ENCODE assay signal across 8 cellular contexts in genomic region chr11:16945671-16946469, GRCh38.
DNase-seq lines count a peak whose midpoint lies in the region; ATAC-seq, FAIRE-seq and TF ChIP-seq lines count a peak whose summit lies in the region.

No MANE protein-coding gene starts in this region.

- CTCF ChIA-PET in PC-3 (lab: Charles Lee), result interaction anchor here (0.6 to 2.1 kb wide), 4 partner anchors 115 to 257 kb away, joined by 3 to 14 read pairs (median 4); no protein-coding TSS in a partner anchor
- CTCF ChIA-PET in GM12878 (lab: Yijun Ruan, JAX), result interaction anchor here (0.6 to 5.4 kb wide), 23 partner anchors 9 to 582 kb away, joined by 3 to 82 read pairs (median 4); no protein-coding TSS in a partner anchor

- 5% methylated on average over 9 of the region's 9 CpGs for whole genome bisulfite sequencing in GM12878 (ENCODE audit: insufficient coverage, insufficient replicate concordance, low lambda C conversion rate, missing lambda C conversion rate)

- H3K27ac ChIP-seq in HL-60 (replicated peaks), result no peak overlapping the region
- no peak overlapping the region for H3K27ac ChIP-seq in PC-3 (ENCODE audit: low read length)
- peak overlapping the region; percentile 64 for H3K27ac ChIP-seq in GM12878 (ENCODE audit: control insufficient read depth, insufficient read depth)

- H3K4me3 ChIP-seq in HL-60 (replicated peaks; ENCODE audit: insufficient read depth, low read length) (no peak overlapping the region), PC-3 (ENCODE audit: low read length) (no peak overlapping the region), GM12878 (peak overlapping the region; percentile 39; the same call in 1 of the 2 replicates)

- H3K4me1 ChIP-seq in PC-3 (ENCODE audit: insufficient read depth, low read length) (no peaks in the 10 kb centered on the region), GM12878 (ENCODE audit: control insufficient read depth, insufficient read depth, low read length) (peaks cover 12% of the 10 kb centered on the region)

- TF ChIP-seq CTCF in HL-60 (IDR thresholded peaks at IDR 0.05; ENCODE audit: insufficient read depth, low read length) (peak; percentile 42), PC-3 (conservative IDR thresholded peaks at IDR 0.05; ENCODE audit: low read depth, low read length) (peak; percentile 88), GM12878 (IDR thresholded peaks at IDR 0.05 in 2 of 3, conservative IDR thresholded peaks at IDR 0.05 in 1 of 3; ENCODE audit: control insufficient read depth in 2 of 3, extremely low read depth in 1 of 3, insufficient read depth in 1 of 3, low read depth in 3 of 3, low read length in 3 of 3) (peak; percentile 86 to 89 (median 88))

- POLR2A ChIA-PET in PC-3 (lab: Charles Lee; ENCODE audit: unreplicated experiment) (no interaction called here), GM12878 (lab: Charles Lee) (interaction anchor here (0.6 kb wide), 1 partner anchor 432 kb away, joined by 3 read pairs; no protein-coding TSS in a partner anchor)

- H3K79me2 ChIP-seq in PC-3 (ENCODE audit: low read length) (no peaks in the 10 kb centered on the region), GM12878 (ENCODE audit: control insufficient read depth, insufficient read depth, low read length) (no peaks in the 10 kb centered on the region)

- peak; percentile 25 to 33 for DNase-seq in SHP77 (lab: John Stamatoyannopoulos, UW)
- DNase-seq in SHP77 treated with DMSO at 0.1 percent for 48 hours (lab: John Stamatoyannopoulos, UW), result no peak
- DNase-seq in HL-60 (ENCODE audit: low read depth in 1 of 2, low spot score in 1 of 2), result peak; percentile 34 to 75
- peak; percentile 78 for DNase-seq in PC-3
- DNase-seq in GM12878 (ENCODE audit: low read depth, low spot score), result peak; percentile 61
- DNase-seq in iPS-NIHi11 (ENCODE audit: low spot score), result peak; percentile 50
- DNase-seq in stimulated activated CD4-positive, alpha-beta T cell treated with anti-CD3 and anti-CD28 coated beads, Interleukin-12 subunit alpha, Interleukin-12 subunit beta, amount 100 ng/mL, for 4 hours, result peak; percentile 18

- H3K9ac ChIP-seq in PC-3 (ENCODE audit: low read length) (no peak overlapping the region), GM12878 (ENCODE audit: control insufficient read depth, insufficient read depth, low read length) (peak overlapping the region; percentile 46; the same call in 1 of the 2 replicates)

- peak; percentile 76 for ATAC-seq in GM21526 (IDR thresholded peaks at IDR 0.05; ENCODE audit: low FRiP score, unreplicated experiment)
- ATAC-seq in PC-3, result peak; percentile 99
- peak; percentile 92 for ATAC-seq in GM12878

- H3K4me2 ChIP-seq in PC-3 (ENCODE audit: low read length), result no peak overlapping the region
- H3K4me2 ChIP-seq in GM12878 (ENCODE audit: control insufficient read depth, insufficient read depth), result peak overlapping the region; percentile 77

- no peaks in the 10 kb centered on the region for H3K9me2 ChIP-seq in PC-3 (replicated peaks; ENCODE audit: low read length)

- no peak for TF ChIP-seq POLR2A in GM12878 (IDR thresholded peaks at IDR 0.05; ENCODE audit: low read depth, low read length)

- TF ChIP-seq EP300 in GM12878 (IDR thresholded peaks at IDR 0.05; ENCODE audit: borderline replicate concordance in 1 of 2, control insufficient read depth in 1 of 2, low read depth in 2 of 2, low read length in 2 of 2), result no peak

- in situ Hi-C loops in GM12878 (cut with MboI), result loop anchor here (5.0 kb wide), 1 partner anchor 116 kb away; no protein-coding TSS in a partner anchor

- RAD21 ChIA-PET in GM12878 (lab: Charles Lee; ENCODE audit: unreplicated experiment), result interaction anchor here (0.5 to 8.6 kb wide), 20 partner anchors 9 to 1310 kb away, joined by 3 to 89 read pairs (median 4); partner anchors contain the start of gene RPS13

- no peaks in the 10 kb centered on the region for H3K27me3 ChIP-seq in HL-60 (ENCODE audit: insufficient read depth, poor library complexity, severe bottlenecking)
- H3K27me3 ChIP-seq in PC-3 (ENCODE audit: low read length), result no peaks in the 10 kb centered on the region
- H3K27me3 ChIP-seq in GM12878 (replicated peaks in 1 of 2; ENCODE audit: control insufficient read depth in 2 of 2, insufficient read depth in 2 of 2, low read length in 1 of 2), result no peaks in the 10 kb centered on the region

- H4K20me1 ChIP-seq in PC-3 (ENCODE audit: low read length) (no peaks in the 10 kb centered on the region), GM12878 (ENCODE audit: control insufficient read depth, insufficient read depth) (no peaks in the 10 kb centered on the region)

- TF ChIP-seq RAD21 in GM12878 (IDR thresholded peaks at IDR 0.05; ENCODE audit: insufficient read depth, low read depth, low read length), result peak; percentile 97

- no peak overlapping the region for H2AFZ ChIP-seq in PC-3 (ENCODE audit: low read length)
- H2AFZ ChIP-seq in GM12878 (ENCODE audit: control insufficient read depth, low read depth, low read length), result peak overlapping the region; percentile 91

- no peak for FAIRE-seq in GM12878 (lab: Jason Lieb, UNC)

- intact Hi-C loops in PC-3 (cut with micrococcal nuclease) (loop anchor here (1.0 to 10.0 kb wide), 3 partner anchors 67 to 259 kb away; partner anchors contain the start of gene PIK3C2A), GM12878 (cut with micrococcal nuclease; ENCODE audit: unreplicated experiment) (loop anchor here (1.0 to 10.0 kb wide), 6 partner anchors 41 to 556 kb away; partner anchors contain the start of genes PIK3C2A and RPS13)

- no peaks in the 10 kb centered on the region for H3F3A ChIP-seq in PC-3 (ENCODE audit: low read length, unreplicated experiment)

- SMC1A ChIA-PET in GM12878 (lab: Charles Lee; ENCODE audit: uncharacterized antibody, unreplicated experiment), result interaction anchor here (0.6 to 5.1 kb wide), 22 partner anchors 9 to 285 kb away, joined by 3 to 41 read pairs (median 5); partner anchors contain the start of gene PIK3C2A

- no TSS peak for BruUV-seq in PC-3 (replicated peaks; lab: Mats Ljungman, UMichigan)
- no TSS peak for BruUV-seq in GM12878 (replicated peaks; lab: Mats Ljungman, UMichigan)

- H3K9me3 ChIP-seq in PC-3 (ENCODE audit: low read length) (no peaks in the 10 kb centered on the region), GM12878 (replicated peaks; ENCODE audit: control insufficient read depth, insufficient read depth, low read length) (no peaks in the 10 kb centered on the region)

- H3K36me3 ChIP-seq in PC-3 (ENCODE audit: low read depth, low read length), result no peaks in the 10 kb centered on the region
- no peaks in the 10 kb centered on the region for H3K36me3 ChIP-seq in GM12878 (ENCODE audit: control insufficient read depth in 2 of 2, insufficient read depth in 2 of 2, low read length in 1 of 2)

TF ChIP-seq in GM12878, 131 proteins besides CTCF, POLR2A, EP300 and RAD21 (continues in another document):
- TF ChIP-seq ZNF274 (IDR thresholded peaks at IDR 0.05; ENCODE audit: insufficient read depth, insufficient read length) (no peak), TCF3 (IDR thresholded peaks at IDR 0.05; ENCODE audit: borderline replicate concordance, insufficient read depth, low read depth, low read length) (no peak), GABPA (IDR thresholded peaks at IDR 0.05; ENCODE audit: low read depth) (no peak), CREM (IDR thresholded peaks at IDR 0.05; ENCODE audit: low read depth) (peak; percentile 12; the same call in 1 of the 2 replicates), MLLT1 (IDR thresholded peaks at IDR 0.05) (peak; percentile 44; the same call in 1 of the 2 replicates), SKIL (IDR thresholded peaks at IDR 0.05; ENCODE audit: low read depth, poor library complexity, severe bottlenecking) (no peak), FOXM1 (IDR thresholded peaks at IDR 0.05; ENCODE audit: low read depth, low read length) (no peak), CEBPB (IDR thresholded peaks at IDR 0.05; ENCODE audit: borderline replicate concordance in 1 of 2, low read depth in 2 of 2, low read length in 2 of 2) (no peak), TAF1 (IDR thresholded peaks at IDR 0.05; ENCODE audit: borderline replicate concordance, low read depth, low read length) (0 out of 2 replicates have a peak, but pooled peaks have one; percentile 32), KDM1A (IDR thresholded peaks at IDR 0.05; ENCODE audit: borderline replicate concordance) (no peak), BHLHE40 (IDR thresholded peaks at IDR 0.05; ENCODE audit: borderline replicate concordance in 1 of 2, low read depth in 2 of 2, low read length in 1 of 2) (no peak), ZNF24 (IDR thresholded peaks at IDR 0.05) (no peak), RCOR1 (conservative IDR thresholded peaks at IDR 0.05; ENCODE audit: low read depth, low read length) (no peak)
